Comparison of ENCODE assay signal across 37 cellular contexts in genomic region chr10:5168897-5169296, GRCh38. TPM values are rescaled to one million over a fixed set of nuclear protein-coding genes. Genes with fewer than 3 reads are reported as not detected.
DNase-seq lines count a peak whose midpoint lies in the region; ATAC-seq and TF ChIP-seq lines count a peak whose summit lies in the region.
"Had no signal": no experiment of that assay in that cellular context is flagged by ENCODE, and none has a peak within 500 bp of the region (broad histone marks: within the 10 kb centered on the region; RNA-seq: fewer than 3 reads in every experiment).

No MANE protein-coding gene starts in this region.

- intact Hi-C loops in gastrocnemius medialis (cut with DNase I; ENCODE audit: low total_unique reads): no loop called here

- H3K27me3 ChIP-seq in gastrocnemius medialis: no peaks in the 10 kb centered on the region
- H3K27me3 ChIP-seq: brain microvascular endothelial cell, esophagus squamous epithelium, heart right ventricle, right atrium auricular region, spleen had no signal

- no peaks in the 10 kb centered on the region for H3K27me3 Mint-ChIP-seq in activated T-cell treated with anti-CD3 and anti-CD28 coated beads, Interleukin-2, amount 50 U/mL, for 4 hours (ENCODE audit: low read depth)
- H3K27me3 Mint-ChIP-seq in nephron progenitor cell (ENCODE audit: low read depth, poor library complexity): no peaks in the 10 kb centered on the region
- H3K27me3 Mint-ChIP-seq: naive thymus-derived CD8-positive, alpha-beta T cell had no signal

- no peak overlapping the region for H3K4me3 ChIP-seq in gastrocnemius medialis
- H3K4me3 ChIP-seq: esophagus squamous epithelium, GM12878, heart right ventricle, lung, right atrium auricular region, spleen had no signal

- no peak overlapping the region for H3K4me3 Mint-ChIP-seq in activated T-cell treated with anti-CD3 and anti-CD28 coated beads, Interleukin-2, amount 50 U/mL, for 4 hours
- no peak overlapping the region for H3K4me3 Mint-ChIP-seq in nephron progenitor cell
- H3K4me3 Mint-ChIP-seq: HFFc6; naive thymus-derived CD8-positive, alpha-beta T cell had no signal

- H3K27ac ChIP-seq in gastrocnemius medialis: no peak overlapping the region
- H3K27ac ChIP-seq: 22Rv1, brain microvascular endothelial cell, esophagus squamous epithelium, foreskin keratinocyte, heart right ventricle, parathyroid adenoma, right atrium auricular region, spleen had no signal

- no peak for TF ChIP-seq POLR2A in gastrocnemius medialis (IDR thresholded peaks at IDR 0.05)

- peaks cover 18 to 33% of the 10 kb centered on the region in 2 donors for H3K9me3 Mint-ChIP-seq in activated naive CD4-positive, alpha-beta T cell treated with anti-CD3 and anti-CD28 coated beads, Interleukin-2, amount 50 U/mL, for 72 hours
- peaks cover 28% of the 10 kb centered on the region for H3K9me3 Mint-ChIP-seq in activated T-cell treated with anti-CD3 and anti-CD28 coated beads, Interleukin-2, amount 50 U/mL, for 4 hours
- H3K9me3 Mint-ChIP-seq in nephron progenitor cell: peaks cover 79% of the 10 kb centered on the region

- peaks cover 29% of the 10 kb centered on the region in 2 donors for H3K36me3 Mint-ChIP-seq in activated naive CD4-positive, alpha-beta T cell treated with anti-CD3 and anti-CD28 coated beads, Interleukin-2, amount 50 U/mL, for 72 hours
- H3K36me3 Mint-ChIP-seq in activated T-cell treated with anti-CD3 and anti-CD28 coated beads, Interleukin-2, amount 50 U/mL, for 4 hours (ENCODE audit: insufficient read depth): no peaks in the 10 kb centered on the region
- no peaks in the 10 kb centered on the region for H3K36me3 Mint-ChIP-seq in nephron progenitor cell (ENCODE audit: low read depth)

- H3K4me1 ChIP-seq in gastrocnemius medialis: no peaks in the 10 kb centered on the region
- H3K4me1 ChIP-seq: esophagus squamous epithelium, foreskin keratinocyte, heart right ventricle, parathyroid adenoma, right atrium auricular region, spleen had no signal

- peak; percentile 49 to 92 for ATAC-seq in activated CD4-positive, CD25-positive, alpha-beta regulatory T cell treated with anti-CD3 and anti-CD28 coated beads, Interleukin-2, amount 50 U/mL, for 24 hours
- ATAC-seq in activated naive CD4-positive, alpha-beta T cell treated with anti-CD3 and anti-CD28 coated beads, Interleukin-2, amount 50 U/mL, for 72 hours: peak; percentile 31 to 98
- peak; percentile 59 to 69 for ATAC-seq in activated T-cell treated with anti-CD3 and anti-CD28 coated beads, Interleukin-2, amount 50 U/mL, for 4 hours
- ATAC-seq in gastrocnemius medialis: no peak
- ATAC-seq: foreskin keratinocyte; GM12878; heart right ventricle; naive thymus-derived CD8-positive, alpha-beta T cell; Panc1; stimulated activated naive CD8-positive, alpha-beta T cell treated with anti-CD3 and anti-CD28 coated beads, Interleukin-15, Interleukin-2, amounts not matched to agents 100 U/mL and 50 U/mL, for 24 hours had no signal

- TF ChIP-seq CTCF in nephron progenitor cell (IDR thresholded peaks at IDR 0.05) (no peak), gastrocnemius medialis (IDR thresholded peaks at IDR 0.05 in 4 of 5, conservative IDR thresholded peaks at IDR 0.05 in 1 of 5) (no peak)

- peaks cover 0 to 8% (median 0%) of the 10 kb centered on the region in 3 donors for H3K9me3 ChIP-seq in gastrocnemius medialis

- in situ Hi-C loops in gastrocnemius medialis (cut with MboI; ENCODE audit: low sequenced_read_pairs in 4 of 4): no loop called here

- H3K27ac Mint-ChIP-seq in activated naive CD4-positive, alpha-beta T cell treated with anti-CD3 and anti-CD28 coated beads, Interleukin-2, amount 50 U/mL, for 72 hours: peak overlapping the region; percentile 17 to 90
- H3K27ac Mint-ChIP-seq in nephron progenitor cell: peak overlapping the region; percentile 56
- H3K27ac Mint-ChIP-seq: HFFc6; naive thymus-derived CD8-positive, alpha-beta T cell had no signal

- H3K4me1 Mint-ChIP-seq in activated T-cell treated with anti-CD3 and anti-CD28 coated beads, Interleukin-2, amount 50 U/mL, for 4 hours (ENCODE audit: low read depth): no peaks in the 10 kb centered on the region
- H3K4me1 Mint-ChIP-seq in nephron progenitor cell: peaks cover 12% of the 10 kb centered on the region
- H3K4me1 Mint-ChIP-seq: naive thymus-derived CD8-positive, alpha-beta T cell had no signal

- no peaks in the 10 kb centered on the region for H3K36me3 ChIP-seq in gastrocnemius medialis
- H3K36me3 ChIP-seq: brain microvascular endothelial cell, esophagus squamous epithelium, heart right ventricle, right atrium auricular region, spleen had no signal

- no peak for DNase-seq in activated CD4-positive, CD25-positive, alpha-beta regulatory T cell treated with anti-CD3 and anti-CD28 coated beads, Interleukin-2, amount 50 U/mL, for 72 hours
- peak in 1 of 2 donors; percentile 16 for DNase-seq in activated naive CD4-positive, alpha-beta T cell treated with anti-CD3 and anti-CD28 coated beads, Interleukin-2, amount 50 U/mL, for 72 hours (ENCODE audit: low spot score in 2 of 2)
- DNase-seq in activated naive CD4-positive, alpha-beta T cell (lab: John Stamatoyannopoulos, UW): no peak
- DNase-seq in activated T-cell treated with anti-CD3 and anti-CD28 coated beads, Interleukin-2, amount 50 U/mL, for 4 hours: no peak
- DNase-seq in nephron progenitor cell: no peak
- no peak for DNase-seq in gastrocnemius medialis
- no peak for DNase-seq in NAMALWA (ENCODE audit: low spot score)
- DNase-seq: activated CD4-positive, alpha-beta T cell treated with anti-CD3 and anti-CD28 coated beads for 1 hour; amniotic stem cell; brain microvascular endothelial cell; C1 segment of cervical spinal cord; esophagus squamous epithelium; foreskin keratinocyte; heart right ventricle; HFFc6; IMR-90; naive thymus-derived CD8-positive, alpha-beta T cell; NCI-H1436 treated with DMSO at 0.1 percent for 48 hours; NCI-H2081 treated with DMSO at 0.1 percent for 48 hours; NCI-H2227 treated with DMSO at 0.1 percent for 48 hours; SHP77; spleen; stimulated activated naive CD8-positive, alpha-beta T cell treated with anti-CD3 and anti-CD28 coated beads, Interleukin-15, Interleukin-2, amounts not matched to agents 100 U/mL and 50 U/mL, for 24 hours had no signal

RNA-seq across cellular contexts. Expression of gene AKR1C8, which starts 16.1 kb away (rescaled TPM):
- total RNA-seq in activated naive CD4-positive, alpha-beta T cell treated with anti-CD3 and anti-CD28 coated beads, Interleukin-2, amount 50 U/mL, for 72 hours: under 1 TPM in 1 of 2 donors, not detected in 1; 0.58 TPM
- total RNA-seq in activated T-cell treated with anti-CD3 and anti-CD28 coated beads, Interleukin-2, amount 50 U/mL, for 4 hours: not detected
- under 1 TPM in 1 of 4 donors, not detected in 3; 0.56 TPM for total RNA-seq in gastrocnemius medialis
- total RNA-seq: dermis microvascular lymphatic vessel endothelial cell, esophagus squamous epithelium, foreskin keratinocyte, GM12878, H1, HFFc6, IMR-90, kidney epithelial cell, LHCN-M2, right atrium auricular region, temporal lobe, urinary bladder had no signal

RNA-seq across cellular contexts. Expression of gene AKR1C4, which starts 27.7 kb away (rescaled TPM):
- not detected for total RNA-seq in activated naive CD4-positive, alpha-beta T cell treated with anti-CD3 and anti-CD28 coated beads, Interleukin-2, amount 50 U/mL, for 72 hours
- under 1 TPM in 1 of 3 donors, not detected in 2; 0.15 TPM for total RNA-seq in activated T-cell treated with anti-CD3 and anti-CD28 coated beads, Interleukin-2, amount 50 U/mL, for 4 hours
- under 1 TPM in 1 of 4 donors, not detected in 3; 0.35 TPM for total RNA-seq in gastrocnemius medialis
- total RNA-seq: cerebellum; dermis microvascular lymphatic vessel endothelial cell; esophagus squamous epithelium; foreskin keratinocyte; GM12878; H1; heart right ventricle; HFFc6; IMR-90; kidney epithelial cell; LHCN-M2; lung; naive thymus-derived CD8-positive, alpha-beta T cell; right atrium auricular region; spleen; temporal lobe; urinary bladder had no signal

Comparison
In these comparisons a context has a peak if more than half of its experiments do, and no peak if none do; other contexts are left out.
1. ATAC-seq: peak in activated CD4-positive, CD25-positive, alpha-beta regulatory T cell treated with anti-CD3 and anti-CD28 coated beads, Interleukin-2, amount 50 U/mL, for 24 hours (2 of 2), activated naive CD4-positive, alpha-beta T cell treated with anti-CD3 and anti-CD28 coated beads, Interleukin-2, amount 50 U/mL, for 72 hours (2 of 2) and activated T-cell treated with anti-CD3 and anti-CD28 coated beads, Interleukin-2, amount 50 U/mL, for 4 hours (2 of 2); none in gastrocnemius medialis (0 of 2).